In genomic region chr9:35603506-35603985, GRCh38 we compare ENCODE assay signal across 8 cellular contexts. TPM values are rescaled to one million over a fixed set of nuclear protein-coding genes. Genes with fewer than 3 reads are reported as not detected.
DNase-seq lines count a peak whose midpoint lies in the region; ATAC-seq, FAIRE-seq and TF ChIP-seq lines count a peak whose summit lies in the region.

No MANE protein-coding gene starts in this region.

- 1% methylated on average over 18 of the region's 18 CpGs for WGBS in prostate gland

- peaks cover 3% of the 10 kb centered on the region for H3K4me1 ChIP-seq in cardiac muscle cell (ENCODE audit: low read depth)
- peaks cover 13% of the 10 kb centered on the region for H3K4me1 ChIP-seq in prostate gland (replicated peaks)

- no peak for ATAC-seq in activated T-helper 17 cell treated with anti-CD3 and anti-CD28 coated beads, Interleukin-2, amount 50 U/mL, for 72 hours (replicated peaks)
- no peak for ATAC-seq in GM21526 (IDR thresholded peaks at IDR 0.05; ENCODE audit: low FRiP score, unreplicated experiment)

- peak overlapping the region; percentile 67 for H3K4me3 ChIP-seq in Jurkat, Clone E6-1 (ENCODE audit: low read length)
- H3K4me3 ChIP-seq in cardiac muscle cell (peak overlapping the region; percentile 34), prostate gland (peak overlapping the region; percentile 19 to 29)

- DNase-seq in DMS79 treated with DMSO at 0.1 percent for 48 hours (lab: John Stamatoyannopoulos, UW), result peak; percentile 91
- no peak for DNase-seq in Jurkat, Clone E6-1 (ENCODE audit: low read depth, low spot score)
- peak in 1 of 2 donors; percentile 93 for DNase-seq in cardiac muscle cell (ENCODE audit: low read depth in 1 of 2, low spot score in 1 of 2)
- DNase-seq in prostate gland (ENCODE audit: low spot score), result peak; percentile 51
- no peak for DNase-seq in activated gamma-delta T cell (lab: John Stamatoyannopoulos, UW)
- DNase-seq in GM12891 (ENCODE audit: insufficient read length, low spot score), result no peak

- H3K36me3 Mint-ChIP-seq in activated T-helper 17 cell treated with anti-CD3 and anti-CD28 coated beads, Interleukin-2, amount 50 U/mL, for 72 hours (ENCODE audit: low read depth), result peaks cover 29% of the 10 kb centered on the region

- FAIRE-seq in GM12891 (lab: Jason Lieb, UNC), result no peak

- peak overlapping the region; percentile 81 for H3K27ac ChIP-seq in cardiac muscle cell
- H3K27ac ChIP-seq in prostate gland, result peak overlapping the region; percentile 94

- TF ChIP-seq POLR2A in prostate gland (IDR thresholded peaks at IDR 0.05) (no peak), GM12891 (IDR thresholded peaks at IDR 0.05; ENCODE audit: low read depth, low read length) (no peak)

- no peaks in the 10 kb centered on the region for H3K27me3 ChIP-seq in cardiac muscle cell
- H3K27me3 ChIP-seq in prostate gland (replicated peaks; ENCODE audit: insufficient read depth), result no peaks in the 10 kb centered on the region

- intact Hi-C loops in prostate gland (cut with DNase I), result loop anchor here (10.0 kb wide), 2 partner anchors 91 to 489 kb away; partner anchors contain the start of gene ATOSB

- H3K9me3 Mint-ChIP-seq in activated T-helper 17 cell treated with anti-CD3 and anti-CD28 coated beads, Interleukin-2, amount 50 U/mL, for 72 hours, result no peaks in the 10 kb centered on the region

- peaks cover 21% of the 10 kb centered on the region for H3K4me1 Mint-ChIP-seq in activated T-helper 17 cell treated with anti-CD3 and anti-CD28 coated beads, Interleukin-2, amount 50 U/mL, for 72 hours

- H3K36me3 ChIP-seq in cardiac muscle cell (peaks cover 7% of the 10 kb centered on the region), prostate gland (peaks cover 0 to 5% of the 10 kb centered on the region in 2 donors)

- TF ChIP-seq CTCF in cardiac muscle cell (IDR thresholded peaks at IDR 0.05; ENCODE audit: low read depth, low read length) (no peak), prostate gland (IDR thresholded peaks at IDR 0.05) (no peak)

- H3K27me3 Mint-ChIP-seq in activated T-helper 17 cell treated with anti-CD3 and anti-CD28 coated beads, Interleukin-2, amount 50 U/mL, for 72 hours, result no peaks in the 10 kb centered on the region

- H3K4me3 Mint-ChIP-seq in activated T-helper 17 cell treated with anti-CD3 and anti-CD28 coated beads, Interleukin-2, amount 50 U/mL, for 72 hours, result peak overlapping the region; percentile 92

- peak overlapping the region; percentile 98 for H3K27ac Mint-ChIP-seq in activated T-helper 17 cell treated with anti-CD3 and anti-CD28 coated beads, Interleukin-2, amount 50 U/mL, for 72 hours

- no peaks in the 10 kb centered on the region for H3K9me3 ChIP-seq in cardiac muscle cell (ENCODE audit: low read depth)
- no peaks in the 10 kb centered on the region for H3K9me3 ChIP-seq in prostate gland

TF ChIP-seq in GM12891, 5 proteins besides CTCF, POLR2A, EP300 and RAD21:
- TF ChIP-seq TAF1 (IDR thresholded peaks at IDR 0.05; ENCODE audit: low read depth, low read length) (no peak), PAX5 (IDR thresholded peaks at IDR 0.05; ENCODE audit: insufficient read depth, low read length, severe bottlenecking) (no peak), SPI1 (IDR thresholded peaks at IDR 0.05; ENCODE audit: low read depth, low read length) (no peak), POU2F2 (IDR thresholded peaks at IDR 0.05; ENCODE audit: low read depth, low read length) (no peak), POLR2AphosphoS5 (IDR thresholded peaks at IDR 0.05; ENCODE audit: low read depth, low read length) (no peak)

RNA-seq across cellular contexts. Expression of gene TESK1, which starts 1.5 kb away (rescaled TPM):
- polyA plus RNA-seq in Jurkat, Clone E6-1 (2012; ENCODE audit: insufficient read depth, insufficient read length), result 47.4 TPM
- 10 to 100 TPM; 23.5 to 39.0 TPM for total RNA-seq in activated T-helper 17 cell treated with anti-CD3 and anti-CD28 coated beads, Interleukin-2, amount 50 U/mL, for 72 hours
- total RNA-seq in cardiac muscle cell (32.4 and 42.5 TPM in 2 replicates), prostate gland (10 to 100 TPM; 40.2 to 67.3 TPM)
- polyA plus RNA-seq in cardiac muscle cell, result 30.3 and 30.8 TPM in 2 replicates
- polyA plus RNA-seq in GM12891 (2012; ENCODE audit: low read depth, missing spikeins), result 12.7 TPM

RNA-seq across cellular contexts. Expression of gene CD72, which starts 14.7 kb away (rescaled TPM):
- 37.0 TPM for polyA plus RNA-seq in Jurkat, Clone E6-1 (2012; ENCODE audit: insufficient read depth, insufficient read length)
- 10 to 100 TPM in 1 of 2 donors, 1 to 10 TPM in 1; 7.5 to 43.2 TPM for total RNA-seq in activated T-helper 17 cell treated with anti-CD3 and anti-CD28 coated beads, Interleukin-2, amount 50 U/mL, for 72 hours
- 1.4 and 5.1 TPM in 2 replicates for total RNA-seq in cardiac muscle cell
- polyA plus RNA-seq in cardiac muscle cell, result 2.3 and 12.3 TPM in 2 replicates
- 1 to 10 TPM; 3.0 to 3.2 TPM for total RNA-seq in prostate gland
- polyA plus RNA-seq in GM12891 (2012; ENCODE audit: low read depth, missing spikeins), result 19.0 TPM

RNA-seq across cellular contexts. Expression of gene SIT1, which starts 47.2 kb away (rescaled TPM):
- 230 TPM for polyA plus RNA-seq in Jurkat, Clone E6-1 (2012; ENCODE audit: insufficient read depth, insufficient read length)
- 100 to 1,000 TPM in 1 of 2 donors, 10 to 100 TPM in 1; 97.0 to 135 TPM for total RNA-seq in activated T-helper 17 cell treated with anti-CD3 and anti-CD28 coated beads, Interleukin-2, amount 50 U/mL, for 72 hours
- total RNA-seq in cardiac muscle cell (not detected in 2 replicates), prostate gland (under 1 TPM; 0.18 to 0.68 TPM)
- 0.21 and 0.46 TPM in 2 replicates for polyA plus RNA-seq in cardiac muscle cell
- 122 TPM for polyA plus RNA-seq in GM12891 (2012; ENCODE audit: low read depth, missing spikeins)

RNA-seq across cellular contexts. Expression of gene RMRP, which starts 54.3 kb away (rescaled TPM):
- polyA plus RNA-seq in Jurkat, Clone E6-1 (2012; ENCODE audit: insufficient read depth, insufficient read length), result not detected
- over 10,000 TPM in 1 of 2 donors, 1,000 to 10,000 TPM in 1; 5,785 to 10,768 TPM for total RNA-seq in activated T-helper 17 cell treated with anti-CD3 and anti-CD28 coated beads, Interleukin-2, amount 50 U/mL, for 72 hours
- total RNA-seq in cardiac muscle cell (6,299 and 17,487 TPM in 2 replicates), prostate gland (over 10,000 TPM in 1 of 2 donors, 1,000 to 10,000 TPM in 1; 1,879 to 13,864 TPM)
- not detected in 2 replicates for polyA plus RNA-seq in cardiac muscle cell
- 9.2 TPM for polyA plus RNA-seq in GM12891 (2012; ENCODE audit: low read depth, missing spikeins)

RNA-seq across cellular contexts. Expression of gene CCDC107, which starts 54.5 kb away (rescaled TPM):
- polyA plus RNA-seq in Jurkat, Clone E6-1 (2012; ENCODE audit: insufficient read depth, insufficient read length), result 38.7 TPM
- 10 to 100 TPM; 17.5 to 19.8 TPM for total RNA-seq in activated T-helper 17 cell treated with anti-CD3 and anti-CD28 coated beads, Interleukin-2, amount 50 U/mL, for 72 hours
- total RNA-seq in cardiac muscle cell (26.5 and 29.3 TPM in 2 replicates), prostate gland (10 to 100 TPM; 22.8 to 26.2 TPM)
- 68.5 and 75.1 TPM in 2 replicates for polyA plus RNA-seq in cardiac muscle cell
- polyA plus RNA-seq in GM12891 (2012; ENCODE audit: low read depth, missing spikeins), result 14.3 TPM

Comparison
In these comparisons a context has a peak if more than half of its experiments do, and no peak if none do; other contexts are left out.
1. DNase-seq: peak in DMS79 treated with DMSO at 0.1 percent for 48 hours (single experiment) and prostate gland (single experiment); none in Jurkat, Clone E6-1 (single experiment), activated gamma-delta T cell (single experiment) and GM12891 (single experiment).
2. RNA of gene SIT1, which starts 47.2 kb away (total RNA-seq): 97.0 to 135 TPM in activated T-helper 17 cell treated with anti-CD3 and anti-CD28 coated beads, Interleukin-2, amount 50 U/mL, for 72 hours; 0.18 to 0.68 TPM in prostate gland and not detected in cardiac muscle cell; every median in the first group is over 10 times any median in the second.
3. Peak in every context shown above with its lines, with median percentiles within 50 percentile points of each other: H3K4me3 ChIP-seq.